In genomic region chr13:113153810-113154748, GRCh38 we compare ENCODE assay signal across 8 cellular contexts. TPM values are rescaled to one million over a fixed set of nuclear protein-coding genes. Genes with fewer than 3 reads are reported as not detected.
A peak's percentile ranks its signal among the peaks of the same experiment; 100 is the strongest.
DNase-seq lines count a peak whose midpoint lies in the region; ATAC-seq and TF ChIP-seq lines count a peak whose summit lies in the region.

No MANE protein-coding gene starts in this region.

- peak; percentile 67 for DNase-seq in EL
- DNase-seq in HEK293T (ENCODE audit: extremely low spot score) = peak; percentile 57
- DNase-seq in NCI-H2171 (lab: John Stamatoyannopoulos, UW) = peak; percentile 66
- peak; percentile 72 for DNase-seq in activated CD4-positive, alpha-beta T cell treated with anti-CD3 and anti-CD28 coated beads, Interleukin-2, amount 50 U/mL, for 1 hour
- DNase-seq in dedifferentiated amniotic fluid mesenchymal stem cell (ENCODE audit: extremely low spot score) = peak; percentile 45
- peak; percentile 87 for DNase-seq in left lobe of liver (ENCODE audit: low spot score)
- DNase-seq in stimulated activated CD4-positive, alpha-beta T cell treated with anti-CD3 and anti-CD28 coated beads, Interleukin-2, amount 100 ng/mL, for 4 hours (ENCODE audit: low read depth) = peak; percentile 63

- ATAC-seq in left lobe of liver = peak; percentile 47
- no peak for ATAC-seq in HG02610 (IDR thresholded peaks at IDR 0.05; ENCODE audit: unreplicated experiment)

- POLR2A ChIA-PET in HEK293T (lab: Yijun Ruan, JAX) = no interaction called here

- CTCF ChIA-PET in HEK293T (lab: Yijun Ruan, JAX) = no interaction called here

TF ChIP-seq in HEK293T, 16 proteins besides CTCF, POLR2A, EP300 and RAD21:
- no peak for TF ChIP-seq TARDBP (IDR thresholded peaks at IDR 0.05)
- 0 out of 2 replicates have a peak, but pooled peaks have one; percentile 18 for TF ChIP-seq L3MBTL2 (conservative IDR thresholded peaks at IDR 0.05)

RNA-seq across cellular contexts. Expression of gene PROZ, which starts 4.4 kb away (rescaled TPM):
- total RNA-seq in left lobe of liver = 50.2 TPM

RNA-seq across cellular contexts. Expression of gene F10, which starts 31.5 kb away (rescaled TPM):
- 124 TPM for total RNA-seq in left lobe of liver

RNA-seq across cellular contexts. Expression of gene F7, which starts 48.5 kb away (rescaled TPM):
- 99.6 TPM for total RNA-seq in left lobe of liver

RNA-seq across cellular contexts. Expression of gene PCID2, which starts 54.4 kb away (rescaled TPM):
- total RNA-seq in left lobe of liver = 14.9 TPM

RNA-seq across cellular contexts. Expression of gene CUL4A, which starts 55.3 kb away (rescaled TPM):
- 30.4 TPM for total RNA-seq in left lobe of liver
